Comparison of ENCODE assay signal across 25 cellular contexts in genomic region chr11:107747622-107748021, GRCh38. TPM values are rescaled to one million over a fixed set of nuclear protein-coding genes. Genes with fewer than 3 reads are reported as not detected.
"Had no signal": no experiment of that assay in that cellular context is flagged by ENCODE, and none has a peak within 500 bp of the region (broad histone marks: within the 10 kb centered on the region; RNA-seq: fewer than 3 reads in every experiment).

No MANE protein-coding gene starts in this region.

- H3K4me1 Mint-ChIP-seq: central memory CD8-positive, alpha-beta T cell; stimulated activated memory B cell treated with anti-CD40 and anti-IgM and Interleukin-4, amounts not matched to agents 10 μg/mL and 1 μg/mL and 100 μg/mL, for 72 hours had no signal

- H3K36me3 Mint-ChIP-seq: activated naive CD4-positive, alpha-beta T cell treated with anti-CD3 and anti-CD28 coated beads, Interleukin-2, amount 50 U/mL, for 72 hours; stimulated activated memory B cell treated with anti-CD40 and anti-IgM and Interleukin-4, amounts not matched to agents 10 μg/mL and 1 μg/mL and 100 μg/mL, for 72 hours; type B pancreatic cell had no signal

- H3K4me3 ChIP-seq: adrenal gland, ascending aorta, coronary artery, esophagus squamous epithelium, stomach, vagina had no signal

- ATAC-seq: activated naive CD4-positive, alpha-beta T cell treated with anti-CD3 and anti-CD28 coated beads, Interleukin-2, amount 50 U/mL, for 72 hours; stimulated activated memory B cell treated with anti-CD40 and anti-IgM and Interleukin-4, amounts not matched to agents 10 μg/mL and 1 μg/mL and 100 μg/mL, for 72 hours had no signal

- H3K27me3 ChIP-seq: adrenal gland, ascending aorta, brain microvascular endothelial cell, stomach, vagina had no signal

- H3K36me3 ChIP-seq: adrenal gland, ascending aorta, brain microvascular endothelial cell, esophagus squamous epithelium, stomach, vagina, WERI-Rb-1 had no signal

- H3K9me3 Mint-ChIP-seq: activated naive CD4-positive, alpha-beta T cell treated with anti-CD3 and anti-CD28 coated beads, Interleukin-2, amount 50 U/mL, for 72 hours; central memory CD8-positive, alpha-beta T cell; nephron progenitor cell; stimulated activated memory B cell treated with anti-CD40 and anti-IgM and Interleukin-4, amounts not matched to agents 10 μg/mL and 1 μg/mL and 100 μg/mL, for 72 hours; type B pancreatic cell had no signal

- H3K27ac Mint-ChIP-seq: activated naive CD4-positive, alpha-beta T cell treated with anti-CD3 and anti-CD28 coated beads, Interleukin-2, amount 50 U/mL, for 72 hours; nephron progenitor cell; stimulated activated memory B cell treated with anti-CD40 and anti-IgM and Interleukin-4, amounts not matched to agents 10 μg/mL and 1 μg/mL and 100 μg/mL, for 72 hours; type B pancreatic cell had no signal

- H3K4me3 Mint-ChIP-seq: central memory CD8-positive, alpha-beta T cell; nephron progenitor cell; stimulated activated memory B cell treated with anti-CD40 and anti-IgM and Interleukin-4, amounts not matched to agents 10 μg/mL and 1 μg/mL and 100 μg/mL, for 72 hours; type B pancreatic cell had no signal

- H3K4me1 ChIP-seq: adrenal gland, ascending aorta, esophagus squamous epithelium, stomach, vagina had no signal

- H3K9me3 ChIP-seq: adrenal gland, ascending aorta, esophagus squamous epithelium, stomach, vagina had no signal

- DNase-seq: activated CD4-positive, alpha-beta T cell treated with anti-CD3 and anti-CD28 coated beads, Interleukin-2, amount 50 U/mL, for 1 hour; activated CD4-positive, CD25-positive, alpha-beta regulatory T cell treated with anti-CD3 and anti-CD28 coated beads, Interleukin-2, amount 50 U/mL, for 72 hours; activated gamma-delta T cell treated with Interleukin-2 at 50 U/mL for 16 hours; activated T-cell treated with anti-CD3 and anti-CD28 coated beads, Interleukin-2, amount 50 U/mL, for 1 hour; adrenal gland; brain microvascular endothelial cell; esophagus squamous epithelium; kidney; midbrain; nephron progenitor cell; occipital lobe; small intestine; stimulated activated CD4-positive, alpha-beta T cell treated with anti-CD3 and anti-CD28 coated beads, Interleukin-15, amount 100 ng/mL, for 24 hours; stomach; T-helper 1 cell; WERI-Rb-1 had no signal

- H3K27me3 Mint-ChIP-seq: type B pancreatic cell had no signal

- H3K27ac ChIP-seq: adrenal gland, ascending aorta, brain microvascular endothelial cell, coronary artery, esophagus squamous epithelium, stomach, vagina, WERI-Rb-1 had no signal

RNA-seq across cellular contexts. Expression of gene SLN, which starts 35.8 kb away (rescaled TPM):
- total RNA-seq: activated naive CD4-positive, alpha-beta T cell treated with anti-CD3 and anti-CD28 coated beads, Interleukin-2, amount 50 U/mL, for 72 hours; ascending aorta; esophagus squamous epithelium; glomerular endothelial cell; kidney; lung microvascular endothelial cell; stomach; vagina had no signal
